In the genomic region with DNA sequence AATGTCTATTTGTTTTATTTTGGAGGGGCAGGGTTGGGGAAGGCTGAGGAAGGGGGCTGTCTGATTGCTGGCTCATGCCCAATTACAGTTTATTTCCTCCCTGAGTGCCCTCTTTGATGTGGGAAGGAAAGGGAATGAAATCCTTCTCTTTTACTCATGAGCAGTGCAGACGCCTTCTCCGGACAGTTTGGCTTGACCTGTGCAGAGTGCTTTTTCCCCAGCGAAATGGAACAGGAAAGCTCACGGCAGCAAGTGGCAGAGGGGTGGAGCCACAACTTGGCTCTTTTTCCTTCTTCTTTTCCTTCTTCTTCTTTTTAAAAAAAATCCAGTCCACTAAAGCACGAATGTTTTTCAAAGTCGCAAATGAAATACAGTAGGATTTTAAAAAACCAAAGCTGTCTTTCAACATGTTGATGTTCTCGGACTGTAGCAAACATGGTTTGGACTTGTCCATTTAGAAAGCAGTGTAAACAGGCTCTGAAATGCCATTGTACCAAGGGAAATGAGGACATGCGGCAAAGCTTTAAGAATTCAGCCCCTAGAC, we compare ENCODE assay signal across 9 cellular contexts. TPM values are rescaled to one million over a fixed set of nuclear protein-coding genes. Genes with fewer than 3 reads are reported as not detected.
DNase-seq lines count a peak whose midpoint lies in the region; ATAC-seq and TF ChIP-seq lines count a peak whose summit lies in the region.
"Had no signal": no experiment of that assay in that cellular context is flagged by ENCODE, and none has a peak within 500 bp of the region (broad histone marks: within the 10 kb centered on the region; RNA-seq: fewer than 3 reads in every experiment).

No MANE protein-coding gene starts in this region.

- peak overlapping the region; percentile 48 for H3K4me3 Mint-ChIP-seq in MCF 10A (ENCODE audit: unreplicated experiment)
- H3K4me3 Mint-ChIP-seq: memory B cell had no signal

- peaks cover 28% of the 10 kb centered on the region for H3K4me1 ChIP-seq in smooth muscle cell (ENCODE audit: low read depth)

- CTCF ChIA-PET in MCF 10A (lab: Yijun Ruan, JAX), result interaction anchor here (0.7 to 1.3 kb wide), 4 partner anchors 18 to 377 kb away, joined by 3 to 5 read pairs (median 3); no protein-coding TSS in a partner anchor

- peak overlapping the region; percentile 83 for H3K4me2 ChIP-seq in smooth muscle cell

- POLR2A ChIA-PET in MCF 10A (lab: Yijun Ruan, JAX), result interaction anchor here (0.6 to 1.8 kb wide), 13 partner anchors 8 to 1019 kb away, joined by 3 to 20 read pairs (median 4); partner anchors contain the start of gene VAPA

- no peak overlapping the region for H3K4me3 ChIP-seq in kidney epithelial cell (ENCODE audit: low read depth, low read length)
- H3K4me3 ChIP-seq in smooth muscle cell, result peak overlapping the region; percentile 9

- peak; percentile 83 for DNase-seq in HT1080 (ENCODE audit: low read depth)
- peak; percentile 61 for DNase-seq in MCF 10A (ENCODE audit: unreplicated experiment)
- peak; percentile 42 for DNase-seq in kidney epithelial cell (ENCODE audit: low read depth)
- no peak for DNase-seq in smooth muscle cell (lab: John Stamatoyannopoulos, UW; ENCODE audit: unreplicated experiment)
- no peak for DNase-seq in dedifferentiated amniotic fluid mesenchymal stem cell (ENCODE audit: extremely low spot score)

- intact Hi-C loops in MCF 10A (cut with micrococcal nuclease), result no loop called here

- peaks cover 29% of the 10 kb centered on the region for H3K4me1 Mint-ChIP-seq in MCF 10A (ENCODE audit: insufficient read depth, unreplicated experiment)

- TF ChIP-seq CTCF in MCF 10A (IDR thresholded peaks at IDR 0.05; ENCODE audit: unreplicated experiment), result no peak
- TF ChIP-seq CTCF in kidney epithelial cell (IDR thresholded peaks at IDR 0.05; ENCODE audit: insufficient read depth, low read length, poor library complexity, severe bottlenecking), result no peak
- TF ChIP-seq CTCF in smooth muscle cell (IDR thresholded peaks at IDR 0.05; ENCODE audit: borderline replicate concordance, insufficient read depth, poor library complexity, severe bottlenecking), result no peak

- peak overlapping the region; percentile 68 for H3K9ac ChIP-seq in smooth muscle cell (ENCODE audit: low read depth)

- H3K9me3 Mint-ChIP-seq in MCF 10A (ENCODE audit: unreplicated experiment), result peaks cover 8% of the 10 kb centered on the region

- no peak overlapping the region for H2AFZ ChIP-seq in smooth muscle cell (ENCODE audit: low read depth)

- no TSS peak for BruUV-seq in MCF 10A (replicated peaks; lab: Mats Ljungman, UMichigan)

- H3K27ac ChIP-seq in smooth muscle cell (ENCODE audit: low read depth), result peak overlapping the region; percentile 97

- 14% methylated on average over 8 of the region's 8 CpGs for WGBS in smooth muscle cell (ENCODE audit: low lambda C conversion rate)

- no peaks in the 10 kb centered on the region for H3K27me3 Mint-ChIP-seq in MCF 10A (ENCODE audit: insufficient read depth, unreplicated experiment)
- H3K27me3 Mint-ChIP-seq: memory B cell had no signal

- H3F3A ChIP-seq in smooth muscle cell (ENCODE audit: low read depth), result peaks cover 49% of the 10 kb centered on the region

- H3K36me3 Mint-ChIP-seq in MCF 10A (ENCODE audit: insufficient read depth, unreplicated experiment), result no peaks in the 10 kb centered on the region

- H3K27me3 ChIP-seq in kidney epithelial cell (ENCODE audit: control insufficient read depth, insufficient read depth, low read length) (no peaks in the 10 kb centered on the region), smooth muscle cell (ENCODE audit: low read depth) (no peaks in the 10 kb centered on the region)

- peaks cover 20% of the 10 kb centered on the region for H4K20me1 ChIP-seq in smooth muscle cell (ENCODE audit: low read depth)

- no peaks in the 10 kb centered on the region for H3K9me3 ChIP-seq in smooth muscle cell (replicated peaks; ENCODE audit: low read depth)

- H3K79me2 ChIP-seq in smooth muscle cell (ENCODE audit: low read depth), result peaks cover 73% of the 10 kb centered on the region

- H3K36me3 ChIP-seq in kidney epithelial cell (ENCODE audit: control insufficient read depth, insufficient read depth, low read length) (no peaks in the 10 kb centered on the region), smooth muscle cell (ENCODE audit: low read depth) (no peaks in the 10 kb centered on the region)

- ATAC-seq in HG03135 (IDR thresholded peaks at IDR 0.05; ENCODE audit: unreplicated experiment) (no peak), HG02763 (IDR thresholded peaks at IDR 0.05; ENCODE audit: unreplicated experiment) (no peak), GM18520 (IDR thresholded peaks at IDR 0.05; ENCODE audit: unreplicated experiment) (no peak)

- H3K27ac Mint-ChIP-seq in MCF 10A (ENCODE audit: low read depth, unreplicated experiment), result peak overlapping the region; percentile 79
- H3K27ac Mint-ChIP-seq: memory B cell had no signal

RNA-seq across cellular contexts. Expression of gene RAB31, which starts 34.6 kb away (rescaled TPM):
- total RNA-seq in HT1080 (2014; rRNA removed; shearing (Covaris generic)), result 48.0 and 82.2 TPM in 2 replicates
- 125 and 159 TPM in 2 replicates for polyA plus RNA-seq in HT1080 (2015; cell fraction: cytosol; rRNA removed)
- polyA plus RNA-seq in HT1080 (2015; cell fraction: nucleus; rRNA removed), result 36.0 and 44.3 TPM in 2 replicates
- total RNA-seq in MCF 10A (2022), result 4.8 and 6.1 TPM in 2 replicates
- 44.2 and 49.7 TPM in 2 replicates for total RNA-seq in kidney epithelial cell
- 116 and 123 TPM in 2 replicates for total RNA-seq in smooth muscle cell
- polyA plus RNA-seq in smooth muscle cell, result 389 and 414 TPM in 2 replicates

Comparison
In these comparisons a context has a peak if more than half of its experiments do, and no peak if none do; other contexts are left out.
1. DNase-seq: peak in HT1080 (single experiment), MCF 10A (single experiment) and kidney epithelial cell (single experiment); none in smooth muscle cell (single experiment) and dedifferentiated amniotic fluid mesenchymal stem cell (single experiment).